9 cellular contexts compared by ENCODE assay signal in the genomic region with DNA sequence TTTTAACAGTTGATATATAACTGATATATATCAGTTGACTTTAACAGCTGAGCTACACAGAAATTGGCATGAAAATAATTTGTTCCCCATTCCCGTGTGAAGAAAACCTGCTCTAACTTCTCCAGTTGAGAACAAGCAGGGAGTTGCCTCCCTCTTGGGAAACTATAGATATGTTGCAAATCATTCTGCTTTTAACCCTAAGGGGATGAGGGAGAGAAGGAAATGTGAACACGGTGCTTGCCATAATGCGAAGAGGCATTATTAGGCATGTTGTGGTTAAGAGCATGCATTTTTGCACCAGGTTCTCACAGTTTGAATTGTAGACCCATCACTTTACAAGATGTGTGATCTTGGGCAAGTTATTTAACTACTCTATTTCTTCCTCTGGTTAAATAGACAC.
"Had no signal": no experiment of that assay in that cellular context is flagged by ENCODE, and none has a peak within 500 bp of the region (broad histone marks: within the 10 kb centered on the region; RNA-seq: fewer than 3 reads in every experiment).

No MANE protein-coding gene starts in this region.

- H3K4me3 ChIP-seq: GM23248, GM23338, HAP-1 had no signal

- H3K36me3 ChIP-seq: HAP-1 had no signal

- H3K9me3 ChIP-seq: HAP-1 had no signal

- DNase-seq: GM23248, GOT3, H7, H9, HCEC 1CT, HFFc6 had no signal

- H3K9ac ChIP-seq: GM23248 had no signal

- H3K4me1 ChIP-seq: HAP-1 had no signal

- ATAC-seq: GM23338, HCT116 had no signal

- H3K27ac ChIP-seq: GM23248 had no signal
